1 cellular context compared by ENCODE assay signal in genomic region chr15:64010719-64011118, GRCh38.
TF ChIP-seq lines count a peak whose summit lies in the region.

No MANE protein-coding gene starts in this region.

TF ChIP-seq in GM12878, 131 proteins besides CTCF, POLR2A, EP300 and RAD21 (continued from another document):
- TF ChIP-seq RB1 (IDR thresholded peaks at IDR 0.05; ENCODE audit: borderline replicate concordance) = 0 out of 2 replicates have a peak, but pooled peaks have one; percentile 52
- peak; percentile 34; the same call in 1 of the 2 replicates for TF ChIP-seq NR2F1 (conservative IDR thresholded peaks at IDR 0.05)
- TF ChIP-seq MXI1 (IDR thresholded peaks at IDR 0.05; ENCODE audit: low read depth, low read length) = peak; percentile 57; the same call in 1 of the 2 replicates
- TF ChIP-seq YY1 (IDR thresholded peaks at IDR 0.05; ENCODE audit: low read depth, low read length) = 0 out of 2 replicates have a peak, but pooled peaks have one; percentile 58
- TF ChIP-seq MEF2B (IDR thresholded peaks at IDR 0.05; ENCODE audit: partially characterized antibody, poor library complexity, severe bottlenecking) = no peak
